25 cellular contexts compared by ENCODE assay signal in the genomic region with DNA sequence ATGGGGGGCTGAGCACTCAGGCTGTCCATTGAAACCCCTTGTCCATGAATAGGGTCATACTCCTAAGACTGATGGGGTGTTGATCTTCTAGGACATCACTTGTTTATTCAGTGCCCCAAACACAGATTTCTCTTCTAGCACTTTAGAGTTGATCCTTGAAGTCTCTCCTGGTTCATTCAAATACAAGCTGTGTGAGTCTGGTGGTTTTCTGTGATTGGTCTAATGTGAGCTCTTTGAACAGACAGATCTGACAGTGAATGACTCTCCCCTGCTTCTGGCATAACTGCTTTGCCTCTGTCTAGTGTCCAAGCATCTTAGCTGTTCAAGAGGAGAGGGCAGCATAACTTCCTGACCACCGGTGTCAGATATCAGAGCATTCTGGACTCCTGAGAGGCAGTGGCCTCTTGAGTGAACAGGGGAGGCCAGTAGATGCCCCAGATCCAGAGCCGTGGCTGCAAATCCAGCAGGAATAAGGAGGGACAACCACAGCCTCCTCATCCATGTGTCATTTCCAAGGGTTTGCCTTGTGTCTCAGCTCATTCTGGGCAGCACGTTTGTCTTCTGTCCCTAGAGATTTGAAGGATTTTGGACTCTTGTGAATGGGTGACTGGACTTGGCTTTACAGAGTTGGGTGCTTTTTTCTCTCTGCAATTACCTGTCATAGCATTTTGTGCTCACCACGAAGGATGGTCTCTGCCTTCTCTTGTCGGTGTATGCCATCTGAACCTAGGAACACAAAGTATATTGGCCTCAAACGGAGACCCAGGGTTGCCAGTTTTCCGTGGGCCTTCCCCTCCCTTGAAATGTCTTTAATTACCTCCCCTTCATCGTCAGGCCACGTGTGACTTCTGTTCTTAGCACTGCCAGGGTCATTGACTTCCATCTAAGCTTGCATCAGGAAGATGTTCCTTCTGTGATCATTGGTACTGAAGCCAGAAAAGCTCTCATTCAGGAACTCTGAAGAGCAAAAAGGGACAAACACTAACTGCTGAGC. TPM values are rescaled to one million over a fixed set of nuclear protein-coding genes. Genes with fewer than 3 reads are reported as not detected.
DNase-seq lines count a peak whose midpoint lies in the region; ATAC-seq, FAIRE-seq and TF ChIP-seq lines count a peak whose summit lies in the region.
"Had no signal": no experiment of that assay in that cellular context is flagged by ENCODE, and none has a peak within 500 bp of the region (broad histone marks: within the 10 kb centered on the region; RNA-seq: fewer than 3 reads in every experiment).

No MANE protein-coding gene starts in this region.

- peak; percentile 2 for DNase-seq in ACHN
- DNase-seq in GM20000 (ENCODE audit: low spot score) = peak; percentile 9
- DNase-seq in astrocyte (ENCODE audit: low read depth) = peak; percentile 61
- peak; percentile 13 for DNase-seq in iPS-NIHi11 (ENCODE audit: low spot score)
- DNase-seq in activated naive CD4-positive, alpha-beta T cell treated with anti-CD3 and anti-CD28 coated beads, Interleukin-2, amount 50 U/mL, for 16 hours = no peak
- DNase-seq in GM12892 (ENCODE audit: insufficient read length) = no peak
- DNase-seq in COLO668 (lab: John Stamatoyannopoulos, UW; ENCODE audit: unreplicated experiment) = no peak
- DNase-seq: activated CD4-positive, alpha-beta T cell treated with anti-CD3 and anti-CD28 coated beads for 4 hours; activated naive CD4-positive, alpha-beta T cell treated with Interleukin-2 at 50 U/mL for 16 hours; DND-41; HFFc6; NCI-H1417 treated with DMSO at 0.1 percent for 48 hours; NCI-H2227 treated with DMSO at 0.1 percent for 48 hours; sigmoid colon; stimulated activated CD4-positive, alpha-beta T cell treated with anti-CD3 and anti-CD28 coated beads, Interleukin-1b, Interleukin-23, amount 100 ng/mL, for 48 hours; T1000 had no signal

- H3K27ac ChIP-seq in astrocyte (ENCODE audit: low read depth, low read length) = no peak overlapping the region
- H3K27ac ChIP-seq: left lung, Peyer's patch, sigmoid colon had no signal

- no peak overlapping the region for H3K27ac Mint-ChIP-seq in astrocyte (ENCODE audit: unreplicated experiment)
- H3K27ac Mint-ChIP-seq: brain; CD8-positive, alpha-beta T cell; dendritic cell treated with granulocyte-macrophage colony-stimulating factor and Interleukin-4, amounts not matched to agents 40 ng/mL and 50 ng/mL, for 4 days; HFFc6; stimulated activated naive CD8-positive, alpha-beta T cell treated with anti-CD3 and anti-CD28 coated beads, Interleukin-15, Interleukin-2, amounts not matched to agents 100 ng/mL and 50 ng/mL, for 24 hours had no signal

- H3K4me2 ChIP-seq in astrocyte (ENCODE audit: low read length) = no peak overlapping the region

- peaks cover 22% of the 10 kb centered on the region for H3K36me3 Mint-ChIP-seq in astrocyte (ENCODE audit: low read depth, unreplicated experiment)

- H3K4me3 ChIP-seq in astrocyte (ENCODE audit: insufficient read depth, low read depth, low read length) = no peak overlapping the region
- H3K4me3 ChIP-seq: left lung, Peyer's patch, sigmoid colon had no signal

- no peak for ATAC-seq in GM18517 (IDR thresholded peaks at IDR 0.05; ENCODE audit: unreplicated experiment)
- ATAC-seq: CD8-positive, alpha-beta T cell; left lung had no signal

- no peak overlapping the region for H2AFZ ChIP-seq in astrocyte (ENCODE audit: low read depth, low read length)

- H4K20me1 ChIP-seq in astrocyte (ENCODE audit: insufficient read depth, low read length) = peaks cover 19% of the 10 kb centered on the region

- H3K36me3 ChIP-seq in astrocyte (ENCODE audit: insufficient read depth, low read length) = peaks cover 19% of the 10 kb centered on the region

- no peaks in the 10 kb centered on the region for H3K27me3 ChIP-seq in astrocyte (ENCODE audit: insufficient read depth, low read length)
- H3K27me3 ChIP-seq: left lung, Peyer's patch, sigmoid colon had no signal

- TF ChIP-seq CTCF in GM20000 (IDR thresholded peaks at IDR 0.05; ENCODE audit: extremely low read depth, missing control alignments) (no peak), astrocyte (IDR thresholded peaks at IDR 0.05; ENCODE audit: insufficient read depth, low read depth, low read length) (no peak)

- H3K9ac ChIP-seq in astrocyte (ENCODE audit: low read length) = no peak overlapping the region

- H3K27me3 Mint-ChIP-seq in astrocyte (ENCODE audit: low read depth, unreplicated experiment) = no peaks in the 10 kb centered on the region
- H3K27me3 Mint-ChIP-seq: brain; dendritic cell treated with granulocyte-macrophage colony-stimulating factor and Interleukin-4, amounts not matched to agents 40 ng/mL and 50 ng/mL, for 4 days; stimulated activated naive CD8-positive, alpha-beta T cell treated with anti-CD3 and anti-CD28 coated beads, Interleukin-15, Interleukin-2, amounts not matched to agents 100 ng/mL and 50 ng/mL, for 24 hours had no signal

- peaks cover 10% of the 10 kb centered on the region for H3K4me1 Mint-ChIP-seq in astrocyte (ENCODE audit: low read depth, unreplicated experiment)
- H3K4me1 Mint-ChIP-seq: brain had no signal

- FAIRE-seq in astrocyte (lab: Jason Lieb, UNC) (no peak), GM12892 (lab: Jason Lieb, UNC) (no peak)
- FAIRE-seq: GM19239 had no signal

- in situ Hi-C loops in ACHN (cut with HindIII; ENCODE audit: low pct_ligation_motif_present, low pct_unique_long_range_greater_than_20kb, low sequenced_read_pairs) = no loop called here

- H3K9me3 Mint-ChIP-seq in astrocyte (ENCODE audit: unreplicated experiment) = no peaks in the 10 kb centered on the region
- H3K9me3 Mint-ChIP-seq: brain; CD8-positive, alpha-beta T cell; dendritic cell treated with granulocyte-macrophage colony-stimulating factor and Interleukin-4, amounts not matched to agents 40 ng/mL and 50 ng/mL, for 4 days; HFFc6; stimulated activated naive CD8-positive, alpha-beta T cell treated with anti-CD3 and anti-CD28 coated beads, Interleukin-15, Interleukin-2, amounts not matched to agents 100 ng/mL and 50 ng/mL, for 24 hours had no signal

- peaks cover 7% of the 10 kb centered on the region for H3K4me1 ChIP-seq in astrocyte (ENCODE audit: insufficient read depth, low read length)
- H3K4me1 ChIP-seq: left lung, Peyer's patch had no signal

- no peak for TF ChIP-seq POLR2A in GM12892 (IDR thresholded peaks at IDR 0.05; ENCODE audit: low read depth, low read length)

- H3K4me3 Mint-ChIP-seq in astrocyte (ENCODE audit: unreplicated experiment) = no peak overlapping the region
- H3K4me3 Mint-ChIP-seq: brain; CD8-positive, alpha-beta T cell; dendritic cell treated with granulocyte-macrophage colony-stimulating factor and Interleukin-4, amounts not matched to agents 40 ng/mL and 50 ng/mL, for 4 days; HFFc6; stimulated activated naive CD8-positive, alpha-beta T cell treated with anti-CD3 and anti-CD28 coated beads, Interleukin-15, Interleukin-2, amounts not matched to agents 100 ng/mL and 50 ng/mL, for 24 hours had no signal

- H3K9me3 ChIP-seq in astrocyte (ENCODE audit: insufficient read depth, low read depth, low read length) = no peaks in the 10 kb centered on the region
- H3K9me3 ChIP-seq: left lung, Peyer's patch, sigmoid colon had no signal

- no peaks in the 10 kb centered on the region for H3K79me2 ChIP-seq in astrocyte (ENCODE audit: insufficient read depth, low read length)

RNA-seq across cellular contexts. Expression of a gene that starts 13.9 kb away (rescaled TPM):
- 1.4 and 3.6 TPM in 2 replicates for total RNA-seq in astrocyte
- polyA plus RNA-seq in GM12892 (2012; ENCODE audit: missing spikeins) = not detected
- total RNA-seq: sigmoid colon, urinary bladder had no signal

RNA-seq across cellular contexts. Expression of a gene that starts 45.5 kb away (rescaled TPM):
- 22.0 and 22.7 TPM in 2 replicates for total RNA-seq in astrocyte
- polyA plus RNA-seq in GM12892 (2012; ENCODE audit: missing spikeins) = 9.1 TPM

Comparison
In these comparisons a context has a peak if more than half of its experiments do, and no peak if none do; other contexts are left out.
1. DNase-seq: peak in ACHN (single experiment), GM20000 (single experiment), astrocyte (single experiment) and iPS-NIHi11 (single experiment); none in activated naive CD4-positive, alpha-beta T cell treated with anti-CD3 and anti-CD28 coated beads, Interleukin-2, amount 50 U/mL, for 16 hours (single experiment), GM12892 (single experiment) and COLO668 (single experiment).